Comparison of ENCODE assay signal across 9 cellular contexts in genomic region chr11:112881461-112881860, GRCh38.
DNase-seq lines count a peak whose midpoint lies in the region; ATAC-seq, FAIRE-seq and TF ChIP-seq lines count a peak whose summit lies in the region.
"Had no signal": no experiment of that assay in that cellular context is flagged by ENCODE, and none has a peak within 500 bp of the region (broad histone marks: within the 10 kb centered on the region; RNA-seq: fewer than 3 reads in every experiment).

No MANE protein-coding gene starts in this region.

- H3K27me3 Mint-ChIP-seq in activated CD4-positive, alpha-beta T cell treated with anti-CD3 and anti-CD28 coated beads, Interleukin-2, amount 10 ng/mL, durations not matched to agents 24 days and 14 days = peaks cover 2% of the 10 kb centered on the region

- TF ChIP-seq CTCF in SK-N-SH (IDR thresholded peaks at IDR 0.05) = no peak
- no peak for TF ChIP-seq CTCF in heart left ventricle (IDR thresholded peaks at IDR 0.05)
- TF ChIP-seq CTCF in parathyroid adenoma (IDR thresholded peaks at IDR 0.05) = no peak
- no peak for TF ChIP-seq CTCF in D721Med (IDR thresholded peaks at IDR 0.05; ENCODE audit: insufficient read depth, missing control alignments)

- peak in 1 of 2 donors; percentile 64 for TF ChIP-seq POLR2A in heart left ventricle (IDR thresholded peaks at IDR 0.05)

- H3K27ac Mint-ChIP-seq in activated CD4-positive, alpha-beta T cell treated with anti-CD3 and anti-CD28 coated beads, Interleukin-2, amount 10 ng/mL, durations not matched to agents 24 days and 14 days = no peak overlapping the region

- no peak for FAIRE-seq in D721Med (lab: Jason Lieb, UNC)
- FAIRE-seq: endometrium had no signal

- H3K79me2 ChIP-seq in SK-N-SH (ENCODE audit: insufficient read depth) = no peaks in the 10 kb centered on the region
- no peaks in the 10 kb centered on the region for H3K79me2 ChIP-seq in parathyroid adenoma

- H3K9me2 ChIP-seq in SK-N-SH = no peaks in the 10 kb centered on the region

- intact Hi-C loops in heart left ventricle (cut with DNase I) = loop anchor here in 3 of 10 donors (5.0 to 10.0 kb wide), 3 partner anchors 63 to 97 kb away; partner anchors contain the start of gene NCAM1 (in 1 of the 3)
- intact Hi-C loops in activated CD4-positive, alpha-beta T cell treated with anti-CD3 and anti-CD28 coated beads, Interleukin-2, amount 10 ng/mL, durations not matched to agents 24 days and 14 days (cut with micrococcal nuclease) = no loop called here

- H3K4me2 ChIP-seq in SK-N-SH (peak overlapping the region; percentile 90), parathyroid adenoma (ENCODE audit: low read length) (no peak overlapping the region)

- no peaks in the 10 kb centered on the region for H4K20me1 ChIP-seq in SK-N-SH (ENCODE audit: insufficient read depth)

- peaks cover 15% of the 10 kb centered on the region for H3K4me1 Mint-ChIP-seq in activated CD4-positive, alpha-beta T cell treated with anti-CD3 and anti-CD28 coated beads, Interleukin-2, amount 10 ng/mL, durations not matched to agents 24 days and 14 days

- H3K9ac ChIP-seq in SK-N-SH (peak overlapping the region; percentile 46; the same call in 1 of the 2 replicates), parathyroid adenoma (no peak overlapping the region)

- H3K4me3 ChIP-seq in SK-N-SH (ENCODE audit: low read depth in 2 of 2, low read length in 1 of 2) (peak overlapping the region; percentile 62 to 70), heart left ventricle (peak overlapping the region in 11 of 12 donors; percentile 16 to 63 (median 44)), parathyroid adenoma (ENCODE audit: low read depth, low read length) (no peak overlapping the region)

- CTCF ChIA-PET in SK-N-SH (lab: Yijun Ruan, JAX) = interaction anchor here (1.2 kb wide), 1 partner anchor 293 kb away, joined by 5 read pairs; no protein-coding TSS in a partner anchor

- ATAC-seq in heart left ventricle = peak; percentile 87 to 96 (median 92)

- TF ChIP-seq RAD21 in SK-N-SH (IDR thresholded peaks at IDR 0.05; ENCODE audit: low read length) = peak; percentile 13; the same call in 1 of the 2 replicates

- H3K4me1 ChIP-seq in SK-N-SH (ENCODE audit: control insufficient read depth in 1 of 2, insufficient read depth in 2 of 2, low read depth in 1 of 2, low read length in 1 of 2) (peaks cover 0 to 34% of the 10 kb centered on the region in 2 experiments; a peak in 2 of 4 replicates), heart left ventricle (peaks cover 0 to 33% (median 8%) of the 10 kb centered on the region in 12 donors), parathyroid adenoma (peaks cover 5% of the 10 kb centered on the region)

- H3K9me3 Mint-ChIP-seq in activated CD4-positive, alpha-beta T cell treated with anti-CD3 and anti-CD28 coated beads, Interleukin-2, amount 10 ng/mL, durations not matched to agents 24 days and 14 days = no peaks in the 10 kb centered on the region

- WGBS in SK-N-SH (ENCODE audit: low lambda C conversion rate) = 2% methylated on average over 11 of the region's 17 CpGs
- 19 to 67% (median 34%) methylated on average over 9 to 17 of the region's 17 CpGs for WGBS in heart left ventricle, 4 donors

- peak overlapping the region in 1 of 2 experiments; percentile 92; a peak in 2 of 4 replicates for H3K27ac ChIP-seq in SK-N-SH (ENCODE audit: low read depth in 2 of 2, low read length in 1 of 2)
- peak overlapping the region in 11 of 12 donors; percentile 35 to 86 (median 71) for H3K27ac ChIP-seq in heart left ventricle
- H3K27ac ChIP-seq in parathyroid adenoma = no peak overlapping the region

- H3F3A ChIP-seq in SK-N-SH (replicated peaks; ENCODE audit: insufficient read depth) = no peaks in the 10 kb centered on the region

- H3K36me3 Mint-ChIP-seq in activated CD4-positive, alpha-beta T cell treated with anti-CD3 and anti-CD28 coated beads, Interleukin-2, amount 10 ng/mL, durations not matched to agents 24 days and 14 days (ENCODE audit: low read depth) = no peaks in the 10 kb centered on the region

- H3K9me3 ChIP-seq in SK-N-SH (no peaks in the 10 kb centered on the region), heart left ventricle (no peaks in the 10 kb centered on the region), parathyroid adenoma (ENCODE audit: control insufficient read depth, low read length) (no peaks in the 10 kb centered on the region)

- POLR2A ChIA-PET in SK-N-SH (lab: Yijun Ruan, JAX) = interaction anchor here (1.0 kb wide), 1 partner anchor 47 kb away, joined by 3 read pairs; no protein-coding TSS in a partner anchor

- no peak overlapping the region for H3K4me3 Mint-ChIP-seq in activated CD4-positive, alpha-beta T cell treated with anti-CD3 and anti-CD28 coated beads, Interleukin-2, amount 10 ng/mL, durations not matched to agents 24 days and 14 days

- DNase-seq in LHCN-M2 (ENCODE audit: low read depth) = peak; percentile 79
- peak; percentile 95 for DNase-seq in SK-N-SH
- DNase-seq in heart left ventricle = peak; percentile 77 to 90 (median 83)
- no peak for DNase-seq in activated naive CD4-positive, alpha-beta T cell treated with Interleukin-2 at 50 U/mL for 16 hours
- DNase-seq in D721Med (ENCODE audit: insufficient read length, low spot score) = no peak
- DNase-seq in activated CD4-positive, alpha-beta T cell treated with anti-CD3 and anti-CD28 coated beads, Interleukin-2, amount 10 ng/mL, durations not matched to agents 24 days and 14 days = no peak
- no peak for DNase-seq in SKM-1 (lab: John Stamatoyannopoulos, UW; ENCODE audit: unreplicated experiment)

- peak overlapping the region; percentile 94 for H2AFZ ChIP-seq in SK-N-SH (ENCODE audit: low read depth)
- peak overlapping the region; percentile 85 for H2AFZ ChIP-seq in parathyroid adenoma

- TF ChIP-seq EP300 in SK-N-SH (IDR thresholded peaks at IDR 0.05; ENCODE audit: borderline replicate concordance in 1 of 2, low read depth in 1 of 2, low read length in 1 of 2) = no peak

- H3K27me3 ChIP-seq in SK-N-SH (ENCODE audit: insufficient read depth) (no peaks in the 10 kb centered on the region), heart left ventricle (no peaks in the 10 kb centered on the region), parathyroid adenoma (ENCODE audit: control insufficient read depth, insufficient read depth, low read length) (no peaks in the 10 kb centered on the region)

- H3K36me3 ChIP-seq in SK-N-SH (replicated peaks in 1 of 2; ENCODE audit: control insufficient read depth in 1 of 2, insufficient read depth in 2 of 2, low read length in 1 of 2) = no peaks in the 10 kb centered on the region
- no peaks in the 10 kb centered on the region for H3K36me3 ChIP-seq in heart left ventricle
- no peaks in the 10 kb centered on the region for H3K36me3 ChIP-seq in parathyroid adenoma (ENCODE audit: control insufficient read depth, insufficient read depth, low read length)

TF ChIP-seq in SK-N-SH, 30 proteins besides CTCF, POLR2A, EP300 and RAD21 (continues in another document):
- TF ChIP-seq ZBTB33 (IDR thresholded peaks at IDR 0.05; ENCODE audit: borderline replicate concordance, low read depth) (no peak), PBX3 (IDR thresholded peaks at IDR 0.05) (peak; percentile 73), POLR2AphosphoS5 (IDR thresholded peaks at IDR 0.05; ENCODE audit: low read depth, low read length) (peak; percentile 42; the same call in 1 of the 2 replicates), NFIC (IDR thresholded peaks at IDR 0.05; ENCODE audit: borderline replicate concordance) (no peak; the same call in 1 of the 2 replicates), JUND (IDR thresholded peaks at IDR 0.05) (no peak), TAF1 (IDR thresholded peaks at IDR 0.05; ENCODE audit: borderline replicate concordance, low read depth, low read length) (peak; percentile 34; the same call in 1 of the 2 replicates), USF1 (IDR thresholded peaks at IDR 0.05; ENCODE audit: borderline replicate concordance, low read depth) (no peak), NRF1 (IDR thresholded peaks at IDR 0.05; ENCODE audit: low read depth, low read length) (no peak), YY1 (IDR thresholded peaks at IDR 0.05; ENCODE audit: low read depth) (no peak), GABPA (IDR thresholded peaks at IDR 0.05; ENCODE audit: low read depth) (peak; percentile 48; the same call in 1 of the 2 replicates), ELF1 (IDR thresholded peaks at IDR 0.05) (no peak), MAX (IDR thresholded peaks at IDR 0.05; ENCODE audit: low read depth) (no peak), MXI1 (IDR thresholded peaks at IDR 0.05; ENCODE audit: low read depth, low read length) (peak; percentile 55; the same call in 1 of the 2 replicates)

Comparison
In these comparisons a context has a peak if more than half of its experiments do, and no peak if none do; other contexts are left out.
1. DNase-seq: peak in LHCN-M2 (single experiment), SK-N-SH (single experiment) and heart left ventricle (5 of 5); none in activated naive CD4-positive, alpha-beta T cell treated with Interleukin-2 at 50 U/mL for 16 hours (single experiment), D721Med (single experiment), activated CD4-positive, alpha-beta T cell treated with anti-CD3 and anti-CD28 coated beads, Interleukin-2, amount 10 ng/mL, durations not matched to agents 24 days and 14 days (single experiment) and SKM-1 (single experiment).